1 cellular context compared by ENCODE assay signal in the genomic region with DNA sequence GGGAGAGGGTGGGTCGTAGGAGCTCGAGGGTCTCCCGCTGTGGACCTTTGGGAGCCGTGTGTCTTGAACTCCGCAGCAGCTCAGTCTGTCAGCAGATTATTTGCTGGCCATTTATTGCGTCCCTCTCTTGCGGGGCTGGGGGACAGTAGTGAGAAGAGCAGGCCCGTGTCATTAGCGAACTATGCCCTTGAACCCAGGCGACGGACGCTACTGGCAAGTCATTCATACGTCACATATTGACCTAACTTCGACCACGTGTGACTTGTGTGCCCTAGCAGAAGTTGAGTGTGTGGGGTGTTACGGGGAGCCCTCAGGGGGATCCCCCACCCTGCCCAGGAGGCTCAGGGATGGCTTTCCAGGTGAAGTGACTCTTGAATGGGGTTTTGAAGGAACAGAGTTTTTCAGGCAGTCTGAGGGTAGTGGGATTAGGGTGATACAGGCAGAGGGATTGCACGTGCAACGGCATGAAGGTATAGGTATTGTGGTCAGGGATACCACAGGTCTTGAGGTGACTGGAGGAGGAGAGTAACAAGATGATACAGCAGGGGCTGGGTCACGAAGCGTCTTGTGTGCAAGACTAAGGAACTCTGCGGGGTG.
TF ChIP-seq lines count a peak whose summit lies in the region.

No MANE protein-coding gene starts in this region.

TF ChIP-seq in HepG2, 621 proteins besides CTCF, POLR2A, EP300 and RAD21 (continued from another document and continues in another):
- TF ChIP-seq, protein P1, sequence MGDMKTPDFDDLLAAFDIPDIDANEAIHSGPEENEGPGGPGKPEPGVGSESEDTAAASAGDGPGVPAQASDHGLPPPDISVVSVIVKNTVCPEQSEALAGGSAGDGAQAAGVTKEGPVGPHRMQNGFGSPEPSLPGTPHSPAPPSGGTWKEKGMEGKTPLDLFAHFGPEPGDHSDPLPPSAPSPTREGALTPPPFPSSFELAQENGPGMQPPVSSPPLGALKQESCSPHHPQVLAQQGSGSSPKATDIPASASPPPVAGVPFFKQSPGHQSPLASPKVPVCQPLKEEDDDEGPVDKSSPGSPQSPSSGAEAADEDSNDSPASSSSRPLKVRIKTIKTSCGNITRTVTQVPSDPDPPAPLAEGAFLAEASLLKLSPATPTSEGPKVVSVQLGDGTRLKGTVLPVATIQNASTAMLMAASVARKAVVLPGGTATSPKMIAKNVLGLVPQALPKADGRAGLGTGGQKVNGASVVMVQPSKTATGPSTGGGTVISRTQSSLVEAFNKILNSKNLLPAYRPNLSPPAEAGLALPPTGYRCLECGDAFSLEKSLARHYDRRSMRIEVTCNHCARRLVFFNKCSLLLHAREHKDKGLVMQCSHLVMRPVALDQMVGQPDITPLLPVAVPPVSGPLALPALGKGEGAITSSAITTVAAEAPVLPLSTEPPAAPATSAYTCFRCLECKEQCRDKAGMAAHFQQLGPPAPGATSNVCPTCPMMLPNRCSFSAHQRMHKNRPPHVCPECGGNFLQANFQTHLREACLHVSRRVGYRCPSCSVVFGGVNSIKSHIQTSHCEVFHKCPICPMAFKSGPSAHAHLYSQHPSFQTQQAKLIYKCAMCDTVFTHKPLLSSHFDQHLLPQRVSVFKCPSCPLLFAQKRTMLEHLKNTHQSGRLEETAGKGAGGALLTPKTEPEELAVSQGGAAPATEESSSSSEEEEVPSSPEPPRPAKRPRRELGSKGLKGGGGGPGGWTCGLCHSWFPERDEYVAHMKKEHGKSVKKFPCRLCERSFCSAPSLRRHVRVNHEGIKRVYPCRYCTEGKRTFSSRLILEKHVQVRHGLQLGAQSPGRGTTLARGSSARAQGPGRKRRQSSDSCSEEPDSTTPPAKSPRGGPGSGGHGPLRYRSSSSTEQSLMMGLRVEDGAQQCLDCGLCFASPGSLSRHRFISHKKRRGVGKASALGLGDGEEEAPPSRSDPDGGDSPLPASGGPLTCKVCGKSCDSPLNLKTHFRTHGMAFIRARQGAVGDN (CRISPR knock-in tag; IDR thresholded peaks at IDR 0.05): peak; percentile 74
- TF ChIP-seq HOXA3 (CRISPR knock-in tag; IDR thresholded peaks at IDR 0.05) (peak; percentile 53; the same call in 1 of the 2 replicates), SIN3B (IDR thresholded peaks at IDR 0.05; ENCODE audit: low read length) (no peak), HIVEP1 (CRISPR knock-in tag; IDR thresholded peaks at IDR 0.05) (peak; percentile 44; the same call in 1 of the 2 replicates), BHLHE40 (IDR thresholded peaks at IDR 0.05; ENCODE audit: low read length) (peak; percentile 56; the same call in 1 of the 2 replicates), XRCC5 (optimal IDR thresholded peaks at IDR 0.05; ENCODE audit: low read length) (no peak), RFXANK (CRISPR knock-in tag; IDR thresholded peaks at IDR 0.05) (0 out of 2 replicates have a peak, but pooled peaks have one; percentile 19), NR2F6 (IDR thresholded peaks at IDR 0.05) (0 out of 2 replicates have a peak, but pooled peaks have one; percentile 14), NR2F6 (CRISPR knock-in tag; IDR thresholded peaks at IDR 0.05) (peak; percentile 31), SP4 (CRISPR knock-in tag; IDR thresholded peaks at IDR 0.05) (no peak), ZNF841 (CRISPR knock-in tag; IDR thresholded peaks at IDR 0.05; ENCODE audit: borderline replicate concordance) (no peak), TGIF2 (CRISPR knock-in tag; IDR thresholded peaks at IDR 0.05) (0 out of 2 replicates have a peak, but pooled peaks have one; percentile 64), ZBTB7A (CRISPR knock-in tag; IDR thresholded peaks at IDR 0.05) (0 out of 2 replicates have a peak, but pooled peaks have one; percentile 45), MED1 (CRISPR knock-in tag; IDR thresholded peaks at IDR 0.05) (peak; percentile 47), ZNF678 (CRISPR knock-in tag; IDR thresholded peaks at IDR 0.05) (no peak), ZNF780A (CRISPR knock-in tag; IDR thresholded peaks at IDR 0.05) (no peak), BRCA1 (CRISPR knock-in tag; IDR thresholded peaks at IDR 0.05) (no peak), ZNF432 (CRISPR knock-in tag; IDR thresholded peaks at IDR 0.05; ENCODE audit: borderline replicate concordance) (no peak), CBX5 (CRISPR knock-in tag; IDR thresholded peaks at IDR 0.05; ENCODE audit: borderline replicate concordance) (peak; percentile 45; the same call in 1 of the 2 replicates), ZNF562 (CRISPR knock-in tag; IDR thresholded peaks at IDR 0.05; ENCODE audit: borderline replicate concordance) (no peak), ZNF792 (CRISPR knock-in tag; IDR thresholded peaks at IDR 0.05) (peak; percentile 41; the same call in 1 of the 2 replicates), FOXK1 (CRISPR knock-in tag; IDR thresholded peaks at IDR 0.05; ENCODE audit: borderline replicate concordance, low read depth) (peak; percentile 34; the same call in 1 of the 2 replicates), BCL6 (CRISPR knock-in tag; IDR thresholded peaks at IDR 0.05) (0 out of 2 replicates have a peak, but pooled peaks have one; percentile 12), NFE2L2 (IDR thresholded peaks at IDR 0.05; ENCODE audit: low read length) (peak; percentile 45; the same call in 1 of the 2 replicates), RXRA (CRISPR knock-in tag; IDR thresholded peaks at IDR 0.05) (peak; percentile 78), HDAC1 (CRISPR knock-in tag; IDR thresholded peaks at IDR 0.05) (peak; percentile 49), DPF2 (CRISPR knock-in tag; IDR thresholded peaks at IDR 0.05; ENCODE audit: borderline replicate concordance, low read depth) (0 out of 2 replicates have a peak, but pooled peaks have one; percentile 14), ZNF337 (CRISPR knock-in tag; IDR thresholded peaks at IDR 0.05; ENCODE audit: borderline replicate concordance, low read depth) (no peak), PHF5A (CRISPR knock-in tag; IDR thresholded peaks at IDR 0.05; ENCODE audit: low read depth, unreplicated experiment) (peak; percentile 41), ZNF850 (CRISPR knock-in tag; conservative IDR thresholded peaks at IDR 0.05) (no peak), POLR2AphosphoS5 (IDR thresholded peaks at IDR 0.05; ENCODE audit: low read depth, low read length) (peak; percentile 49; the same call in 1 of the 2 replicates)
- TF ChIP-seq, protein P2, sequence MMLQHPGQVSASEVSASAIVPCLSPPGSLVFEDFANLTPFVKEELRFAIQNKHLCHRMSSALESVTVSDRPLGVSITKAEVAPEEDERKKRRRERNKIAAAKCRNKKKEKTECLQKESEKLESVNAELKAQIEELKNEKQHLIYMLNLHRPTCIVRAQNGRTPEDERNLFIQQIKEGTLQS (CRISPR knock-in tag; IDR thresholded peaks at IDR 0.05): 0 out of 2 replicates have a peak, but pooled peaks have one; percentile 4
- TF ChIP-seq, protein P3, sequence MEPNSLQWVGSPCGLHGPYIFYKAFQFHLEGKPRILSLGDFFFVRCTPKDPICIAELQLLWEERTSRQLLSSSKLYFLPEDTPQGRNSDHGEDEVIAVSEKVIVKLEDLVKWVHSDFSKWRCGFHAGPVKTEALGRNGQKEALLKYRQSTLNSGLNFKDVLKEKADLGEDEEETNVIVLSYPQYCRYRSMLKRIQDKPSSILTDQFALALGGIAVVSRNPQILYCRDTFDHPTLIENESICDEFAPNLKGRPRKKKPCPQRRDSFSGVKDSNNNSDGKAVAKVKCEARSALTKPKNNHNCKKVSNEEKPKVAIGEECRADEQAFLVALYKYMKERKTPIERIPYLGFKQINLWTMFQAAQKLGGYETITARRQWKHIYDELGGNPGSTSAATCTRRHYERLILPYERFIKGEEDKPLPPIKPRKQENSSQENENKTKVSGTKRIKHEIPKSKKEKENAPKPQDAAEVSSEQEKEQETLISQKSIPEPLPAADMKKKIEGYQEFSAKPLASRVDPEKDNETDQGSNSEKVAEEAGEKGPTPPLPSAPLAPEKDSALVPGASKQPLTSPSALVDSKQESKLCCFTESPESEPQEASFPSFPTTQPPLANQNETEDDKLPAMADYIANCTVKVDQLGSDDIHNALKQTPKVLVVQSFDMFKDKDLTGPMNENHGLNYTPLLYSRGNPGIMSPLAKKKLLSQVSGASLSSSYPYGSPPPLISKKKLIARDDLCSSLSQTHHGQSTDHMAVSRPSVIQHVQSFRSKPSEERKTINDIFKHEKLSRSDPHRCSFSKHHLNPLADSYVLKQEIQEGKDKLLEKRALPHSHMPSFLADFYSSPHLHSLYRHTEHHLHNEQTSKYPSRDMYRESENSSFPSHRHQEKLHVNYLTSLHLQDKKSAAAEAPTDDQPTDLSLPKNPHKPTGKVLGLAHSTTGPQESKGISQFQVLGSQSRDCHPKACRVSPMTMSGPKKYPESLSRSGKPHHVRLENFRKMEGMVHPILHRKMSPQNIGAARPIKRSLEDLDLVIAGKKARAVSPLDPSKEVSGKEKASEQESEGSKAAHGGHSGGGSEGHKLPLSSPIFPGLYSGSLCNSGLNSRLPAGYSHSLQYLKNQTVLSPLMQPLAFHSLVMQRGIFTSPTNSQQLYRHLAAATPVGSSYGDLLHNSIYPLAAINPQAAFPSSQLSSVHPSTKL (CRISPR knock-in tag; IDR thresholded peaks at IDR 0.05): peak; percentile 37; the same call in 1 of the 2 replicates
- TF ChIP-seq, protein P4, sequence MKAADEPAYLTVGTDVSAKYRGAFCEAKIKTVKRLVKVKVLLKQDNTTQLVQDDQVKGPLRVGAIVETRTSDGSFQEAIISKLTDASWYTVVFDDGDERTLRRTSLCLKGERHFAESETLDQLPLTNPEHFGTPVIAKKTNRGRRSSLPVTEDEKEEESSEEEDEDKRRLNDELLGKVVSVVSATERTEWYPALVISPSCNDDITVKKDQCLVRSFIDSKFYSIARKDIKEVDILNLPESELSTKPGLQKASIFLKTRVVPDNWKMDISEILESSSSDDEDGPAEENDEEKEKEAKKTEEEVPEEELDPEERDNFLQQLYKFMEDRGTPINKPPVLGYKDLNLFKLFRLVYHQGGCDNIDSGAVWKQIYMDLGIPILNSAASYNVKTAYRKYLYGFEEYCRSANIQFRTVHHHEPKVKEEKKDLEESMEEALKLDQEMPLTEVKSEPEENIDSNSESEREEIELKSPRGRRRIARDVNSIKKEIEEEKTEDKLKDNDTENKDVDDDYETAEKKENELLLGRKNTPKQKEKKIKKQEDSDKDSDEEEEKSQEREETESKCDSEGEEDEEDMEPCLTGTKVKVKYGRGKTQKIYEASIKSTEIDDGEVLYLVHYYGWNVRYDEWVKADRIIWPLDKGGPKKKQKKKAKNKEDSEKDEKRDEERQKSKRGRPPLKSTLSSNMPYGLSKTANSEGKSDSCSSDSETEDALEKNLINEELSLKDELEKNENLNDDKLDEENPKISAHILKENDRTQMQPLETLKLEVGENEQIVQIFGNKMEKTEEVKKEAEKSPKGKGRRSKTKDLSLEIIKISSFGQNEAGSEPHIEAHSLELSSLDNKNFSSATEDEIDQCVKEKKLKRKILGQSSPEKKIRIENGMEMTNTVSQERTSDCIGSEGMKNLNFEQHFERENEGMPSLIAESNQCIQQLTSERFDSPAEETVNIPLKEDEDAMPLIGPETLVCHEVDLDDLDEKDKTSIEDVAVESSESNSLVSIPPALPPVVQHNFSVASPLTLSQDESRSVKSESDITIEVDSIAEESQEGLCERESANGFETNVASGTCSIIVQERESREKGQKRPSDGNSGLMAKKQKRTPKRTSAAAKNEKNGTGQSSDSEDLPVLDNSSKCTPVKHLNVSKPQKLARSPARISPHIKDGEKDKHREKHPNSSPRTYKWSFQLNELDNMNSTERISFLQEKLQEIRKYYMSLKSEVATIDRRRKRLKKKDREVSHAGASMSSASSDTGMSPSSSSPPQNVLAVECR (CRISPR knock-in tag; IDR thresholded peaks at IDR 0.05; ENCODE audit: borderline replicate concordance): peak; percentile 37; the same call in 1 of the 2 replicates
- TF ChIP-seq, protein P5, sequence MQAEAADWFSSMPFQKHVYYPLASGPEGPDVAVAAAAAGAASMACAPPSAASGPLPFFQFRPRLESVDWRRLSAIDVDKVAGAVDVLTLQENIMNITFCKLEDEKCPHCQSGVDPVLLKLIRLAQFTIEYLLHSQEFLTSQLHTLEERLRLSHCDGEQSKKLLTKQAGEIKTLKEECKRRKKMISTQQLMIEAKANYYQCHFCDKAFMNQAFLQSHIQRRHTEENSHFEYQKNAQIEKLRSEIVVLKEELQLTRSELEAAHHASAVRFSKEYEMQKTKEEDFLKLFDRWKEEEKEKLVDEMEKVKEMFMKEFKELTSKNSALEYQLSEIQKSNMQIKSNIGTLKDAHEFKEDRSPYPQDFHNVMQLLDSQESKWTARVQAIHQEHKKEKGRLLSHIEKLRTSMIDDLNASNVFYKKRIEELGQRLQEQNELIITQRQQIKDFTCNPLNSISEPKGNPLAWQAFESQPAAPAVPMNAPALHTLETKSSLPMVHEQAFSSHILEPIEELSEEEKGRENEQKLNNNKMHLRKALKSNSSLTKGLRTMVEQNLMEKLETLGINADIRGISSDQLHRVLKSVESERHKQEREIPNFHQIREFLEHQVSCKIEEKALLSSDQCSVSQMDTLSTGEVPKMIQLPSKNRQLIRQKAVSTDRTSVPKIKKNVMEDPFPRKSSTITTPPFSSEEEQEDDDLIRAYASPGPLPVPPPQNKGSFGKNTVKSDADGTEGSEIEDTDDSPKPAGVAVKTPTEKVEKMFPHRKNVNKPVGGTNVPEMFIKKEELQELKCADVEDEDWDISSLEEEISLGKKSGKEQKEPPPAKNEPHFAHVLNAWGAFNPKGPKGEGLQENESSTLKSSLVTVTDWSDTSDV (CRISPR knock-in tag; IDR thresholded peaks at IDR 0.05): no peak
- TF ChIP-seq, protein P6, sequence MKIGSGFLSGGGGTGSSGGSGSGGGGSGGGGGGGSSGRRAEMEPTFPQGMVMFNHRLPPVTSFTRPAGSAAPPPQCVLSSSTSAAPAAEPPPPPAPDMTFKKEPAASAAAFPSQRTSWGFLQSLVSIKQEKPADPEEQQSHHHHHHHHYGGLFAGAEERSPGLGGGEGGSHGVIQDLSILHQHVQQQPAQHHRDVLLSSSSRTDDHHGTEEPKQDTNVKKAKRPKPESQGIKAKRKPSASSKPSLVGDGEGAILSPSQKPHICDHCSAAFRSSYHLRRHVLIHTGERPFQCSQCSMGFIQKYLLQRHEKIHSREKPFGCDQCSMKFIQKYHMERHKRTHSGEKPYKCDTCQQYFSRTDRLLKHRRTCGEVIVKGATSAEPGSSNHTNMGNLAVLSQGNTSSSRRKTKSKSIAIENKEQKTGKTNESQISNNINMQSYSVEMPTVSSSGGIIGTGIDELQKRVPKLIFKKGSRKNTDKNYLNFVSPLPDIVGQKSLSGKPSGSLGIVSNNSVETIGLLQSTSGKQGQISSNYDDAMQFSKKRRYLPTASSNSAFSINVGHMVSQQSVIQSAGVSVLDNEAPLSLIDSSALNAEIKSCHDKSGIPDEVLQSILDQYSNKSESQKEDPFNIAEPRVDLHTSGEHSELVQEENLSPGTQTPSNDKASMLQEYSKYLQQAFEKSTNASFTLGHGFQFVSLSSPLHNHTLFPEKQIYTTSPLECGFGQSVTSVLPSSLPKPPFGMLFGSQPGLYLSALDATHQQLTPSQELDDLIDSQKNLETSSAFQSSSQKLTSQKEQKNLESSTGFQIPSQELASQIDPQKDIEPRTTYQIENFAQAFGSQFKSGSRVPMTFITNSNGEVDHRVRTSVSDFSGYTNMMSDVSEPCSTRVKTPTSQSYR (CRISPR knock-in tag; IDR thresholded peaks at IDR 0.05; ENCODE audit: borderline replicate concordance): 0 out of 2 replicates have a peak, but pooled peaks have one; percentile 3
- TF ChIP-seq, protein P7, sequence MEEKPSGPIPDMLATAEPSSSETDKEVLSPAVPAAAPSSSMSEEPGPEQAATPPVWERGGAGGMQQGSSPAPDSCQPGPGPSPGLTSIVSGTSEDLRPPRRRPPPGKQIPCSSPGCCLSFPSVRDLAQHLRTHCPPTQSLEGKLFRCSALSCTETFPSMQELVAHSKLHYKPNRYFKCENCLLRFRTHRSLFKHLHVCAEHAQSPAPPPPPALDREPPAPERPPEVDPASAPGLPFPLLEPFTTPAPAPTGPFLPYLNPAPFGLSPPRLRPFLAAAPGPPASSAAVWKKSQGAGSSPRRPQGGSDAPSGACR (CRISPR knock-in tag; IDR thresholded peaks at IDR 0.05): no peak; the same call in 1 of the 2 replicates
- TF ChIP-seq, protein P8, sequence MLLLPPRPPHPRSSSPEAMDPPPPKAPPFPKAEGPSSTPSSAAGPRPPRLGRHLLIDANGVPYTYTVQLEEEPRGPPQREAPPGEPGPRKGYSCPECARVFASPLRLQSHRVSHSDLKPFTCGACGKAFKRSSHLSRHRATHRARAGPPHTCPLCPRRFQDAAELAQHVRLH (CRISPR knock-in tag; IDR thresholded peaks at IDR 0.05; ENCODE audit: borderline replicate concordance, low read depth): no peak; the same call in 1 of the 2 replicates
